8 cellular contexts compared by ENCODE assay signal in the genomic region with DNA sequence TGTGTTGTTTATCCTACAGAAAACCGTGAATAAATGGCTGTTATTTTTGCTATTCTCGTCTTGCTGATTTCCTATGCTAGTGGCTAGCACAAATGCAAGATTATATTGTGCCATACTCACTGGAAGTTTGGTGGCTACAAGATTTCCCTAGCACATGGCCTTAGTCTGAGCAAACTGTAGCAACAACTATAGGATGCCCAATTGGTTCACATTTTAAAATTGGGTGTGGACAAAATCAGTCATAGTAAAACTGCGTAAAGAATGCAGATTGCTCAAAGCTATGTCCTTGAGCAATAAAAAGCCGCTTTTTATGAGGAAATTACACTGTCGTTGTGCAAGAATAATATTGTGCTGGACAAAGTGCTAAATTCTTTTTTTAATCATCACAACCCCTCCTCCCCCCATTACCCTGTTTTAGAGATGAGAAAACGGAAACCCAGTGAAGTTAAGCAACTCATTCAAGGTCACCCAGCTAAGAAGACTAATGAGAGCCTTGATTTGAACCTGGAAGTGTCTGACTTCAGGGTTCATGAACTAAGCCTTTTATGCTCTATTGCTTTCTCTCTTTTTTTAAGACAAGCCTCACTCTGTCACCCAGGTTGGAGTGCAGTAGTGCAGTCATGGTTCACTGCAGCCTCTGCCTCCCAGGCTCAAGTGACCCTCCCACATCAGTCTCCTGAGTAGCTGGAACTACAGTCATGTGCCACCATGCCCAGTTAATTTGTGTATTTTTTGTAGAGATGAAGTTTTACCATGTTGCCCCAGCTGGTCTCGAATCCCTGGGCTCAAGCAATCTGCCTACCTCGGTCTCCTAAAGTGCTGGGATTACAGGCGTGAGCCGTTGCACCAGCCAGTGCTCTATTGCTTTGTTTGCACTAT.
A peak's percentile ranks its signal among the peaks of the same experiment; 100 is the strongest.
DNase-seq lines count a peak whose midpoint lies in the region; ATAC-seq, FAIRE-seq and TF ChIP-seq lines count a peak whose summit lies in the region.

No MANE protein-coding gene starts in this region.

- H3K9ac ChIP-seq in keratinocyte (ENCODE audit: control insufficient read depth, extremely low read depth, insufficient read depth, low read length) = peak overlapping the region; percentile 68

- H3K36me3 ChIP-seq in keratinocyte (ENCODE audit: control insufficient read depth in 2 of 2, extremely low read depth in 1 of 2, insufficient read depth in 2 of 2, low read length in 2 of 2) (peaks cover 0 to 3% of the 10 kb centered on the region in 2 experiments), vagina (no peaks in the 10 kb centered on the region)

- H2AFZ ChIP-seq in keratinocyte (ENCODE audit: control insufficient read depth, low read length) = no peak overlapping the region

- no peaks in the 10 kb centered on the region for H4K20me1 ChIP-seq in keratinocyte (ENCODE audit: control insufficient read depth, extremely low read depth, insufficient read depth, low read length)

- no peaks in the 10 kb centered on the region for H3K9me1 ChIP-seq in keratinocyte (ENCODE audit: control insufficient read depth, extremely low read depth, insufficient read depth, low read length)

- H3K9me3 ChIP-seq in keratinocyte (ENCODE audit: control insufficient read depth, low read depth, low read length) (no peaks in the 10 kb centered on the region), vagina (no peaks in the 10 kb centered on the region)

- H3K27ac ChIP-seq in keratinocyte (ENCODE audit: control insufficient read depth, insufficient read depth, low read length) = peak overlapping the region; percentile 97
- H3K27ac ChIP-seq in vagina = peak overlapping the region; percentile 68

- no peak for TF ChIP-seq POLR2A in vagina (IDR thresholded peaks at IDR 0.05)

- TF ChIP-seq CTCF in keratinocyte (optimal IDR thresholded peaks at IDR 0.05 in 1 of 3, IDR thresholded peaks at IDR 0.05 in 1 of 3, conservative IDR thresholded peaks at IDR 0.05 in 1 of 3; ENCODE audit: extremely low read depth in 1 of 3, insufficient read depth in 2 of 3, low read length in 3 of 3) = no peak
- TF ChIP-seq CTCF in vagina (IDR thresholded peaks at IDR 0.05) = no peak

- peak overlapping the region in 1 of 3 experiments; percentile 31 for H3K4me3 ChIP-seq in keratinocyte (ENCODE audit: control insufficient read depth in 2 of 3, extremely low read depth in 1 of 3, insufficient read depth in 2 of 3, low read depth in 1 of 3, low read length in 3 of 3)
- no peak overlapping the region for H3K4me3 ChIP-seq in vagina

- intact Hi-C loops in vagina (cut with DNase I) = no loop called here

- peak; percentile 81 for FAIRE-seq in keratinocyte (lab: Jason Lieb, UNC)

- peak; percentile 41 for DNase-seq in NCI-H1092 treated with DMSO at 0.1 percent for 48 hours (lab: John Stamatoyannopoulos, UW)
- no peak for DNase-seq in NCI-H1092 (lab: John Stamatoyannopoulos, UW)
- DNase-seq in T1000 (lab: John Stamatoyannopoulos, UW) = peak; percentile 68
- peak; percentile 87 for DNase-seq in keratinocyte (ENCODE audit: low read depth, low spot score)
- no peak for DNase-seq in vagina (ENCODE audit: extremely low spot score in 2 of 2)
- DNase-seq in NCI-H2107 (lab: John Stamatoyannopoulos, UW) = no peak
- no peak for DNase-seq in NCI-H345 treated with DMSO at 0.1 percent for 48 hours (lab: John Stamatoyannopoulos, UW; ENCODE audit: unreplicated experiment)

- H3K79me2 ChIP-seq in keratinocyte (ENCODE audit: control insufficient read depth, insufficient read depth, low read length) = peaks cover 44% of the 10 kb centered on the region

- dilution Hi-C loops in keratinocyte (cut with MboI; ENCODE audit: extremely low pct_ligation_motif_present, low sequenced_read_pairs) = no loop called here

- H3K4me2 ChIP-seq in keratinocyte (ENCODE audit: control insufficient read depth, extremely low read depth, insufficient read depth, low read depth, low read length) = peak overlapping the region; percentile 65

- peak; percentile 74 for ATAC-seq in HG03139 (IDR thresholded peaks at IDR 0.05; ENCODE audit: unreplicated experiment)

- no peaks in the 10 kb centered on the region for H3K27me3 ChIP-seq in keratinocyte (ENCODE audit: control insufficient read depth, extremely low read depth, insufficient read depth, low read length)
- H3K27me3 ChIP-seq in vagina = no peaks in the 10 kb centered on the region

- H3K4me1 ChIP-seq in keratinocyte (ENCODE audit: control insufficient read depth, extremely low read depth, insufficient read depth, low read length) = peaks cover 67% of the 10 kb centered on the region
- peaks cover 58% of the 10 kb centered on the region for H3K4me1 ChIP-seq in vagina

Comparison
In these comparisons a context has a peak if more than half of its experiments do, and no peak if none do; other contexts are left out.
1. DNase-seq: peak in NCI-H1092 treated with DMSO at 0.1 percent for 48 hours (single experiment), T1000 (single experiment) and keratinocyte (single experiment); none in NCI-H1092 (single experiment), vagina (0 of 2), NCI-H2107 (single experiment) and NCI-H345 treated with DMSO at 0.1 percent for 48 hours (single experiment).